Comparison of ENCODE assay signal across 32 cellular contexts in genomic region chr6:135168766-135169165, GRCh38. TPM values are rescaled to one million over a fixed set of nuclear protein-coding genes. Genes with fewer than 3 reads are reported as not detected.
"Had no signal": no experiment of that assay in that cellular context is flagged by ENCODE, and none has a peak within 500 bp of the region (broad histone marks: within the 10 kb centered on the region; RNA-seq: fewer than 3 reads in every experiment).

No MANE protein-coding gene starts in this region.

- H3K27ac Mint-ChIP-seq: activated CD4-positive, alpha-beta memory T cell treated with anti-CD3 and anti-CD28 coated beads, Interleukin-2, amount 10 ng/mL, durations not matched to agents 7 days and 5 days; activated CD4-positive, alpha-beta T cell treated with anti-CD3 and anti-CD28 coated beads, Interleukin-2, amount 10 ng/mL, durations not matched to agents 7 days and 5 days; activated naive CD8-positive, alpha-beta T cell; activated T-helper 17 cell treated with anti-CD3 and anti-CD28 coated beads, Interleukin-2, amount 50 U/mL, for 72 hours; effector memory CD8-positive, alpha-beta T cell; T-cell; T-helper 1 cell treated with Interleukin-12 subunit alpha and Interleukin-12 subunit beta and Interleukin-4 antibody, amounts not matched to agents 30 μg/mL and 1 μg/mL, for 36 hours; T-helper 2 cell treated with Interferon-gamma antibody and Interleukin-4, amounts not matched to agents 5 μg/mL and 100 μg/mL, for 36 hours had no signal

- ATAC-seq: activated T-cell treated with anti-CD3 and anti-CD28 coated beads, Interleukin-2, amount 50 U/mL, for 4 hours; activated T-helper 17 cell treated with anti-CD3 and anti-CD28 coated beads, Interleukin-2, amount 50 U/mL, for 72 hours; effector memory CD8-positive, alpha-beta T cell; T-cell had no signal

- FAIRE-seq: astrocyte, bronchial epithelial cell, endothelial cell of umbilical vein had no signal

- H3K36me3 Mint-ChIP-seq: activated naive CD8-positive, alpha-beta T cell; T-cell had no signal

- H3K9me3 ChIP-seq: esophagus squamous epithelium had no signal

- H3K4me3 Mint-ChIP-seq: activated CD4-positive, alpha-beta memory T cell treated with anti-CD3 and anti-CD28 coated beads, Interleukin-2, amount 10 ng/mL, durations not matched to agents 7 days and 5 days; activated CD4-positive, alpha-beta T cell treated with anti-CD3 and anti-CD28 coated beads, Interleukin-2, amount 10 ng/mL, durations not matched to agents 7 days and 5 days; activated naive CD8-positive, alpha-beta T cell; activated T-cell treated with anti-CD3 and anti-CD28 coated beads, Interleukin-2, amount 50 U/mL, for 4 hours; activated T-helper 17 cell treated with anti-CD3 and anti-CD28 coated beads, Interleukin-2, amount 50 U/mL, for 72 hours; central memory CD8-positive, alpha-beta T cell; effector memory CD8-positive, alpha-beta T cell; T-cell; T-helper 1 cell treated with Interleukin-12 subunit alpha and Interleukin-12 subunit beta and Interleukin-4 antibody, amounts not matched to agents 30 μg/mL and 1 μg/mL, for 36 hours; T-helper 2 cell treated with Interferon-gamma antibody and Interleukin-4, amounts not matched to agents 5 μg/mL and 100 μg/mL, for 36 hours had no signal

- DNase-seq: activated CD4-positive, alpha-beta memory T cell treated with anti-CD3 and anti-CD28 coated beads, Interleukin-2, amount 10 ng/mL, durations not matched to agents 7 days and 5 days; activated CD4-positive, alpha-beta T cell treated with anti-CD3 and anti-CD28 coated beads for 1 hour; activated CD4-positive, alpha-beta T cell treated with anti-CD3 and anti-CD28 coated beads for 4 hours; activated CD4-positive, alpha-beta T cell treated with anti-CD3 and anti-CD28 coated beads, Interleukin-2, amount 10 ng/mL, durations not matched to agents 7 days and 5 days; activated CD4-positive, alpha-beta T cell treated with anti-CD3 and anti-CD28 coated beads, Interleukin-2, amount 50 U/mL, for 4 hours; activated CD8-positive, alpha-beta memory T cell treated with anti-CD3 and anti-CD28 coated beads, Interleukin-2, amount 50 U/mL, for 48 hours; activated effector memory CD4-positive, alpha-beta T cell treated with Interleukin-2 at 50 U/mL for 16 hours; activated gamma-delta T cell treated with Interleukin-2 at 50 U/mL for 16 hours; activated naive CD4-positive, alpha-beta T cell treated with anti-CD3 and anti-CD28 coated beads, Interleukin-2, amount 50 U/mL, for 16 hours; activated naive CD4-positive, alpha-beta T cell treated with Interleukin-2 at 50 U/mL for 16 hours; activated T-cell treated with anti-CD3 and anti-CD28 coated beads for 4 hours; activated T-cell treated with anti-CD3 and anti-CD28 coated beads, Interleukin-2, amount 50 U/mL, for 4 hours; amniotic stem cell; anterior cingulate cortex; brain microvascular endothelial cell; cortex of kidney; dermis blood vessel endothelial cell; effector CD4-positive, alpha-beta T cell; effector memory CD8-positive, alpha-beta T cell; esophagus squamous epithelium; foreskin melanocyte; head of caudate nucleus; T-cell; T1000 had no signal

- H3K4me1 Mint-ChIP-seq: central memory CD8-positive, alpha-beta T cell had no signal

- H3K27me3 Mint-ChIP-seq: activated CD4-positive, alpha-beta memory T cell treated with anti-CD3 and anti-CD28 coated beads, Interleukin-2, amount 10 ng/mL, durations not matched to agents 7 days and 5 days; activated CD4-positive, alpha-beta T cell treated with anti-CD3 and anti-CD28 coated beads, Interleukin-2, amount 10 ng/mL, durations not matched to agents 7 days and 5 days; activated naive CD8-positive, alpha-beta T cell; activated T-helper 17 cell treated with anti-CD3 and anti-CD28 coated beads, Interleukin-2, amount 50 U/mL, for 72 hours; central memory CD8-positive, alpha-beta T cell; T-cell had no signal

RNA-seq across cellular contexts. Expression of gene MYB, which starts 12.3 kb away (rescaled TPM):
- total RNA-seq: astrocyte had no signal
